ENCODE assay signal across 8 cellular contexts in the genomic region with DNA sequence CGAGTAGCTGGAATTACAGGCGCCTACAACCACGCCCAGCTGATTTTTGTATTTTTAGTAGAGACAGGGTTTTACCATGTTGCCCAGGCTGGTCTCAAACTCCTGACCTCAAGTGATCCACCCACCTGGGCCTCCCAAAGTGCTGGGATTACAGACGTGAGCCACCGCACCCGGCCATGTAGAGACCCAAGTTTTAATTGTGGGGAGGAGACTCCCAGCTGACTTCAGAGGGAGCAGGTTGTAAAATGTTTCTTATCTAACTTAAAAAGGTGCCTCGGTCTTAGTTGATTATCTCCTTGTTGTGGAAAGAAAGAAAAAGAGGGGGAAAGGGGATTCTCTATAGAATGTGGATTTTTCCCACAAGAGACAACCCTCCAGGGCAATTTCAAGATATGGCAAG. TPM values are rescaled to one million over a fixed set of nuclear protein-coding genes. Genes with fewer than 3 reads are reported as not detected.
A peak's percentile ranks its signal among the peaks of the same experiment; 100 is the strongest.
DNase-seq lines count a peak whose midpoint lies in the region; ATAC-seq and TF ChIP-seq lines count a peak whose summit lies in the region.
"Not testable (repeated sequence)": the region's sequence is repeated elsewhere in the genome, so short reads cannot be mapped to it uniquely, and the experiment has no call there.

No MANE protein-coding gene starts in this region.

- peak overlapping the region; percentile 63 to 86 (median 81); a peak in 19 of 22 replicates for H3K4me2 ChIP-seq in BLaER1 treated with 17β-estradiol and CSF1 and Interleukin-3, amounts not matched to agents 10 nM and 100 nM
- 0 out of 2 replicates have a peak overlapping the region, but pooled peaks have one; percentile 23 for H3K4me2 ChIP-seq in OCI-LY1 (ENCODE audit: low read length)

- not testable (repeated sequence) for H3K27ac Mint-ChIP-seq in activated CD4-positive, alpha-beta memory T cell treated with anti-CD3 and anti-CD28 coated beads, Interleukin-2, amount 10 ng/mL, durations not matched to agents 7 days and 5 days; activated naive CD8-positive, alpha-beta T cell treated with anti-CD3 and anti-CD28 coated beads, Interleukin-2, amount 50 U/mL, for 24 hours

- peaks cover 0 to 15% (median 0%) of the 10 kb centered on the region in 11 experiments; a peak in 5 of 22 replicates for H3K9me3 ChIP-seq in BLaER1 treated with 17β-estradiol and CSF1 and Interleukin-3, amounts not matched to agents 10 nM and 100 nM (replicated peaks in 1 of 11)
- not testable (repeated sequence) for H3K9me3 ChIP-seq in OCI-LY1 (ENCODE audit: low read length); lower lobe of right lung; prostate gland; thyroid gland

- H3K27me3 Mint-ChIP-seq in activated CD4-positive, alpha-beta memory T cell treated with anti-CD3 and anti-CD28 coated beads, Interleukin-2, amount 10 ng/mL, durations not matched to agents 7 days and 5 days; activated naive CD8-positive, alpha-beta T cell treated with anti-CD3 and anti-CD28 coated beads, Interleukin-2, amount 50 U/mL, for 24 hours: not testable (repeated sequence)

- H3F3A ChIP-seq in OCI-LY1 (ENCODE audit: insufficient read depth, low read length) = not testable (repeated sequence)

- H3K27ac ChIP-seq in BLaER1 treated with 17β-estradiol and CSF1 and Interleukin-3, amounts not matched to agents 10 nM and 100 nM; OCI-LY1 (ENCODE audit: low read depth, low read length, poor library complexity, severe bottlenecking): not testable (repeated sequence)
- H3K27ac ChIP-seq in lower lobe of right lung (peak overlapping the region; percentile 10), prostate gland (peak overlapping the region; percentile 92 to 95), thyroid gland (peak overlapping the region; percentile 70 to 98 (median 89))

- H3K36me3 Mint-ChIP-seq in activated CD4-positive, alpha-beta memory T cell treated with anti-CD3 and anti-CD28 coated beads, Interleukin-2, amount 10 ng/mL, durations not matched to agents 7 days and 5 days (ENCODE audit: low read depth) = peaks cover 12% of the 10 kb centered on the region
- peaks cover 15% of the 10 kb centered on the region for H3K36me3 Mint-ChIP-seq in activated naive CD8-positive, alpha-beta T cell treated with anti-CD3 and anti-CD28 coated beads, Interleukin-2, amount 50 U/mL, for 24 hours (ENCODE audit: low read depth)

- H3K36me3 ChIP-seq in BLaER1 treated with 17β-estradiol and CSF1 and Interleukin-3, amounts not matched to agents 10 nM and 100 nM = peaks cover 0 to 57% (median 40%) of the 10 kb centered on the region in 11 experiments; a peak in 19 of 22 replicates
- peaks cover 19% of the 10 kb centered on the region for H3K36me3 ChIP-seq in OCI-LY1 (ENCODE audit: insufficient read depth, low read length)
- H3K36me3 ChIP-seq in lower lobe of right lung, prostate gland, thyroid gland: not testable (repeated sequence)

- intact Hi-C loops in lower lobe of right lung (cut with DNase I); thyroid gland (cut with DNase I): not testable (repeated sequence)
- intact Hi-C loops in prostate gland (cut with DNase I) = loop anchor here (5.0 kb wide), 1 partner anchor 187 kb away; the partner anchor contains the start of gene ITPR1

- not testable (repeated sequence) for H3K27me3 ChIP-seq in BLaER1 treated with 17β-estradiol and CSF1 and Interleukin-3, amounts not matched to agents 10 nM and 100 nM; OCI-LY1 (ENCODE audit: insufficient read depth, low read length); lower lobe of right lung (ENCODE audit: low read depth); prostate gland (replicated peaks; ENCODE audit: insufficient read depth); thyroid gland

- H3K4me3 Mint-ChIP-seq in activated CD4-positive, alpha-beta memory T cell treated with anti-CD3 and anti-CD28 coated beads, Interleukin-2, amount 10 ng/mL, durations not matched to agents 7 days and 5 days = peak overlapping the region; percentile 6
- peak overlapping the region; percentile 90 for H3K4me3 Mint-ChIP-seq in activated naive CD8-positive, alpha-beta T cell treated with anti-CD3 and anti-CD28 coated beads, Interleukin-2, amount 50 U/mL, for 24 hours

- H3K4me3 ChIP-seq in BLaER1 treated with 17β-estradiol and CSF1 and Interleukin-3, amounts not matched to agents 10 nM and 100 nM = peak overlapping the region in 7 of 10 experiments; percentile 69 to 90 (median 81); a peak in 9 of 20 replicates
- not testable (repeated sequence) for H3K4me3 ChIP-seq in OCI-LY1 (ENCODE audit: low read depth, low read length, poor library complexity, severe bottlenecking); lower lobe of right lung; thyroid gland (replicated peaks in 1 of 3)
- H3K4me3 ChIP-seq in epithelial cell of esophagus (ENCODE audit: low read length) (peak overlapping the region; percentile 3), prostate gland (peak overlapping the region in 1 of 2 donors; percentile 5)

- TF ChIP-seq POLR2A in prostate gland (IDR thresholded peaks at IDR 0.05); thyroid gland (IDR thresholded peaks at IDR 0.05): not testable (repeated sequence)

- 0 out of 22 replicates have a peak overlapping the region, but pooled peaks of 2 of the 11 experiments have one; percentile 98 for H3K9ac ChIP-seq in BLaER1 treated with 17β-estradiol and CSF1 and Interleukin-3, amounts not matched to agents 10 nM and 100 nM
- H3K9ac ChIP-seq in OCI-LY1 (ENCODE audit: low read length) = not testable (repeated sequence)

- 32% methylated on average over 7 of the region's 7 CpGs for WGBS in prostate gland
- 80 to 91% methylated on average over 7 of the region's 7 CpGs for WGBS in thyroid gland, 2 donors

- POLR2A ChIA-PET in activated CD4-positive, alpha-beta memory T cell treated with anti-CD3 and anti-CD28 coated beads, Interleukin-2, amount 10 ng/mL, durations not matched to agents 7 days and 5 days (lab: Charles Lee) = interaction anchor here (3.9 kb wide), 1 partner anchor 188 kb away, joined by 17 read pairs; the partner anchor contains the start of gene ITPR1

- not testable (repeated sequence) for H3K9me3 Mint-ChIP-seq in activated CD4-positive, alpha-beta memory T cell treated with anti-CD3 and anti-CD28 coated beads, Interleukin-2, amount 10 ng/mL, durations not matched to agents 7 days and 5 days; activated naive CD8-positive, alpha-beta T cell treated with anti-CD3 and anti-CD28 coated beads, Interleukin-2, amount 50 U/mL, for 24 hours

- not testable (repeated sequence) for ATAC-seq in activated naive CD8-positive, alpha-beta T cell treated with anti-CD3 and anti-CD28 coated beads, Interleukin-2, amount 50 U/mL, for 24 hours; lower lobe of right lung

- H3K79me2 ChIP-seq in OCI-LY1 (ENCODE audit: insufficient read depth, low read length) = not testable (repeated sequence)

- CTCF ChIA-PET in activated CD4-positive, alpha-beta memory T cell treated with anti-CD3 and anti-CD28 coated beads, Interleukin-2, amount 10 ng/mL, durations not matched to agents 7 days and 5 days (lab: Charles Lee) = interaction anchor here (2.1 kb wide), 1 partner anchor 46 kb away, joined by 6 read pairs; no protein-coding TSS in a partner anchor

- H3K4me1 Mint-ChIP-seq in activated CD4-positive, alpha-beta memory T cell treated with anti-CD3 and anti-CD28 coated beads, Interleukin-2, amount 10 ng/mL, durations not matched to agents 7 days and 5 days = peaks cover 18% of the 10 kb centered on the region
- peaks cover 24% of the 10 kb centered on the region for H3K4me1 Mint-ChIP-seq in activated naive CD8-positive, alpha-beta T cell treated with anti-CD3 and anti-CD28 coated beads, Interleukin-2, amount 50 U/mL, for 24 hours

- peaks cover 15 to 38% (median 20%) of the 10 kb centered on the region in 10 experiments; a peak in 19 of 20 replicates for H3K4me1 ChIP-seq in BLaER1 treated with 17β-estradiol and CSF1 and Interleukin-3, amounts not matched to agents 10 nM and 100 nM
- peaks cover 13% of the 10 kb centered on the region for H3K4me1 ChIP-seq in OCI-LY1 (ENCODE audit: insufficient read depth, low read length, severe bottlenecking)
- peaks cover 37% of the 10 kb centered on the region for H3K4me1 ChIP-seq in lower lobe of right lung
- H3K4me1 ChIP-seq in prostate gland (replicated peaks) = not testable (repeated sequence)
- peaks cover 41 to 56% of the 10 kb centered on the region in 2 donors for H3K4me1 ChIP-seq in thyroid gland

- not testable (repeated sequence) for TF ChIP-seq CTCF in OCI-LY1 (IDR thresholded peaks at IDR 0.05; ENCODE audit: low read length); epithelial cell of esophagus (IDR thresholded peaks at IDR 0.05; ENCODE audit: insufficient read depth, low read depth, low read length, missing control alignments); lower lobe of right lung (IDR thresholded peaks at IDR 0.05); prostate gland (IDR thresholded peaks at IDR 0.05); thyroid gland (IDR thresholded peaks at IDR 0.05)

- peaks cover 0 to 17% (median 5%) of the 10 kb centered on the region in 11 experiments; a peak in 4 of 22 replicates for H4K20me1 ChIP-seq in BLaER1 treated with 17β-estradiol and CSF1 and Interleukin-3, amounts not matched to agents 10 nM and 100 nM
- not testable (repeated sequence) for H4K20me1 ChIP-seq in OCI-LY1 (ENCODE audit: insufficient read depth, low read length)

- not testable (repeated sequence) for DNase-seq in activated CD4-positive, alpha-beta memory T cell treated with anti-CD3 and anti-CD28 coated beads, Interleukin-2, amount 10 ng/mL, durations not matched to agents 7 days and 5 days; activated naive CD8-positive, alpha-beta T cell treated with anti-CD3 and anti-CD28 coated beads, Interleukin-2, amount 50 U/mL, for 24 hours; epithelial cell of esophagus (ENCODE audit: low read depth); lower lobe of right lung; prostate gland (ENCODE audit: low spot score); thyroid gland

- H2AFZ ChIP-seq in OCI-LY1 (ENCODE audit: low read length) = not testable (repeated sequence)

- not testable (repeated sequence) for H3K9me2 ChIP-seq in OCI-LY1 (ENCODE audit: low read depth, low read length)

RNA-seq across cellular contexts. Expression of gene SETMAR, which starts 2.0 kb away (rescaled TPM):
- 1 to 10 TPM; 5.2 to 6.2 TPM for total RNA-seq in activated CD4-positive, alpha-beta memory T cell treated with anti-CD3 and anti-CD28 coated beads, Interleukin-2, amount 10 ng/mL, durations not matched to agents 7 days and 5 days
- total RNA-seq in lower lobe of right lung (14.1 TPM), prostate gland (10 to 100 TPM; 39.8 to 42.8 TPM), thyroid gland (10 to 100 TPM; 33.4 to 36.7 (median 36.2) TPM)
